Comparison of ENCODE assay signal across 4 cellular contexts in the genomic region with DNA sequence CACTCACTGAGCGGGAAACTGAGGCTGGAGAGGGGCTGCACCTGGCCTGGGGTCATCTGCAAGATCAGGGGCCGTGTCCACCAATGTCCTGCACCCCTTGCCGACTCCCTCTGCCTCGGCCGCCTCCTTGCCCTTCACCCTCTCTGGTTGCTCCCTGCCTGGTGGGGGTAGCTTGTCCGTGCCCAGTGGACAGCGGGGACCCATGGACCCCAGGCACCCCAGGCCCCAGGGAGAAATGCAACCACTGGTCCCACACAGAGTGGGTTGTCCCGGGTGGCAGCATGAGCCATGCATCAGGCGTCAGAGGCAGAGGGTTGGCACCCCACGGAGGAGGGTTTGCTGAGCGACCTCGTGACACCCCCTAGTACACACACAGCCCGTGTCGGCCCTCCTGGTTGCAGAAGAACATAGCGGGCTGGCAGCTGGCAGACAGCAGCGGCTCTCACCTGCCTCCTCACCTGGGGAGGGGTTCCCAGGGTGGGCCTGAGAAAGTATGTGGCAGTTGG.
TF ChIP-seq lines count a peak whose summit lies in the region.

No MANE protein-coding gene starts in this region.

TF ChIP-seq in SK-N-SH, 30 proteins besides CTCF, POLR2A, EP300 and RAD21:
- TF ChIP-seq POLR2AphosphoS5 (IDR thresholded peaks at IDR 0.05; ENCODE audit: low read depth, low read length) (no peak), NFIC (IDR thresholded peaks at IDR 0.05; ENCODE audit: borderline replicate concordance) (no peak), FOXJ3 (CRISPR knock-in tag; IDR thresholded peaks at IDR 0.05) (no peak), RCOR1 (IDR thresholded peaks at IDR 0.05; ENCODE audit: low read length) (no peak), MXI1 (IDR thresholded peaks at IDR 0.05; ENCODE audit: low read depth, low read length) (no peak)

TF ChIP-seq in SK-N-SH treated with all-trans-retinoic acid at 6 μM for 48 hours, 23 proteins besides CTCF, POLR2A, EP300 and RAD21:
- TF ChIP-seq ESRRG (CRISPR knock-in tag; IDR thresholded peaks at IDR 0.05), result no peak
- no peak for TF ChIP-seq ZNF70 (CRISPR knock-in tag; IDR thresholded peaks at IDR 0.05)
- no peak for TF ChIP-seq GLIS3 (CRISPR knock-in tag; IDR thresholded peaks at IDR 0.05)
- TF ChIP-seq ISL1 (CRISPR knock-in tag; IDR thresholded peaks at IDR 0.05), result no peak
- TF ChIP-seq, protein P1, sequence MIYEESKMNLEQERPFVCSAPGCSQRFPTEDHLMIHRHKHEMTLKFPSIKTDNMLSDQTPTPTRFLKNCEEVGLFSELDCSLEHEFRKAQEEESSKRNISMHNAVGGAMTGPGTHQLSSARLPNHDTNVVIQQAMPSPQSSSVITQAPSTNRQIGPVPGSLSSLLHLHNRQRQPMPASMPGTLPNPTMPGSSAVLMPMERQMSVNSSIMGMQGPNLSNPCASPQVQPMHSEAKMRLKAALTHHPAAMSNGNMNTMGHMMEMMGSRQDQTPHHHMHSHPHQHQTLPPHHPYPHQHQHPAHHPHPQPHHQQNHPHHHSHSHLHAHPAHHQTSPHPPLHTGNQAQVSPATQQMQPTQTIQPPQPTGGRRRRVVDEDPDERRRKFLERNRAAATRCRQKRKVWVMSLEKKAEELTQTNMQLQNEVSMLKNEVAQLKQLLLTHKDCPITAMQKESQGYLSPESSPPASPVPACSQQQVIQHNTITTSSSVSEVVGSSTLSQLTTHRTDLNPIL (CRISPR knock-in tag; IDR thresholded peaks at IDR 0.05; ENCODE audit: low read depth), result no peak
- no peak for TF ChIP-seq PPARA (CRISPR knock-in tag; IDR thresholded peaks at IDR 0.05; ENCODE audit: borderline replicate concordance)
- no peak for TF ChIP-seq ZNF8 (CRISPR knock-in tag; IDR thresholded peaks at IDR 0.05)
- TF ChIP-seq CSDC2 (CRISPR knock-in tag; IDR thresholded peaks at IDR 0.05), result no peak

TF ChIP-seq in K562, 482 proteins besides CTCF, POLR2A, EP300 and RAD21:
- TF ChIP-seq ZNF695 (CRISPR knock-in tag; IDR thresholded peaks at IDR 0.05), result no peak
- TF ChIP-seq, protein P2, sequence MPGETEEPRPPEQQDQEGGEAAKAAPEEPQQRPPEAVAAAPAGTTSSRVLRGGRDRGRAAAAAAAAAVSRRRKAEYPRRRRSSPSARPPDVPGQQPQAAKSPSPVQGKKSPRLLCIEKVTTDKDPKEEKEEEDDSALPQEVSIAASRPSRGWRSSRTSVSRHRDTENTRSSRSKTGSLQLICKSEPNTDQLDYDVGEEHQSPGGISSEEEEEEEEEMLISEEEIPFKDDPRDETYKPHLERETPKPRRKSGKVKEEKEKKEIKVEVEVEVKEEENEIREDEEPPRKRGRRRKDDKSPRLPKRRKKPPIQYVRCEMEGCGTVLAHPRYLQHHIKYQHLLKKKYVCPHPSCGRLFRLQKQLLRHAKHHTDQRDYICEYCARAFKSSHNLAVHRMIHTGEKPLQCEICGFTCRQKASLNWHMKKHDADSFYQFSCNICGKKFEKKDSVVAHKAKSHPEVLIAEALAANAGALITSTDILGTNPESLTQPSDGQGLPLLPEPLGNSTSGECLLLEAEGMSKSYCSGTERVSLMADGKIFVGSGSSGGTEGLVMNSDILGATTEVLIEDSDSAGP (CRISPR knock-in tag; IDR thresholded peaks at IDR 0.05), result 0 out of 2 replicates have a peak, but pooled peaks have one; percentile 25
- TF ChIP-seq TGIF2 (CRISPR knock-in tag; IDR thresholded peaks at IDR 0.05), result no peak
- no peak for TF ChIP-seq ZC3H11A (IDR thresholded peaks at IDR 0.05; ENCODE audit: low read depth, low read length)
- no peak for TF ChIP-seq CBX1 (IDR thresholded peaks at IDR 0.05; ENCODE audit: low read depth)
TF ChIP-seq in K562: peak in this region for 1.

TF ChIP-seq in neural cell, 6 proteins besides CTCF, POLR2A, EP300 and RAD21:
- no peak for TF ChIP-seq SMC3 (conservative IDR thresholded peaks at IDR 0.05; ENCODE audit: poor library complexity)
- no peak for TF ChIP-seq POLR2AphosphoS5 (IDR thresholded peaks at IDR 0.05)
- TF ChIP-seq, protein P3, sequence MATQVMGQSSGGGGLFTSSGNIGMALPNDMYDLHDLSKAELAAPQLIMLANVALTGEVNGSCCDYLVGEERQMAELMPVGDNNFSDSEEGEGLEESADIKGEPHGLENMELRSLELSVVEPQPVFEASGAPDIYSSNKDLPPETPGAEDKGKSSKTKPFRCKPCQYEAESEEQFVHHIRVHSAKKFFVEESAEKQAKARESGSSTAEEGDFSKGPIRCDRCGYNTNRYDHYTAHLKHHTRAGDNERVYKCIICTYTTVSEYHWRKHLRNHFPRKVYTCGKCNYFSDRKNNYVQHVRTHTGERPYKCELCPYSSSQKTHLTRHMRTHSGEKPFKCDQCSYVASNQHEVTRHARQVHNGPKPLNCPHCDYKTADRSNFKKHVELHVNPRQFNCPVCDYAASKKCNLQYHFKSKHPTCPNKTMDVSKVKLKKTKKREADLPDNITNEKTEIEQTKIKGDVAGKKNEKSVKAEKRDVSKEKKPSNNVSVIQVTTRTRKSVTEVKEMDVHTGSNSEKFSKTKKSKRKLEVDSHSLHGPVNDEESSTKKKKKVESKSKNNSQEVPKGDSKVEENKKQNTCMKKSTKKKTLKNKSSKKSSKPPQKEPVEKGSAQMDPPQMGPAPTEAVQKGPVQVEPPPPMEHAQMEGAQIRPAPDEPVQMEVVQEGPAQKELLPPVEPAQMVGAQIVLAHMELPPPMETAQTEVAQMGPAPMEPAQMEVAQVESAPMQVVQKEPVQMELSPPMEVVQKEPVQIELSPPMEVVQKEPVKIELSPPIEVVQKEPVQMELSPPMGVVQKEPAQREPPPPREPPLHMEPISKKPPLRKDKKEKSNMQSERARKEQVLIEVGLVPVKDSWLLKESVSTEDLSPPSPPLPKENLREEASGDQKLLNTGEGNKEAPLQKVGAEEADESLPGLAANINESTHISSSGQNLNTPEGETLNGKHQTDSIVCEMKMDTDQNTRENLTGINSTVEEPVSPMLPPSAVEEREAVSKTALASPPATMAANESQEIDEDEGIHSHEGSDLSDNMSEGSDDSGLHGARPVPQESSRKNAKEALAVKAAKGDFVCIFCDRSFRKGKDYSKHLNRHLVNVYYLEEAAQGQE (IDR thresholded peaks at IDR 0.05; ENCODE audit: borderline replicate concordance), result no peak
- no peak for TF ChIP-seq EZH2 (IDR thresholded peaks at IDR 0.05; ENCODE audit: borderline replicate concordance, insufficient read depth, low read length, poor library complexity, severe bottlenecking)
- no peak for TF ChIP-seq MXI1 (conservative IDR thresholded peaks at IDR 0.05; ENCODE audit: poor library complexity, severe bottlenecking)
- TF ChIP-seq TAF1 (IDR thresholded peaks at IDR 0.05; ENCODE audit: low read depth), result no peak
TF ChIP-seq in neural cell: peak in this region for 0.
